8 cellular contexts compared by ENCODE assay signal in genomic region chr2:26035110-26035728, GRCh38. TPM values are rescaled to one million over a fixed set of nuclear protein-coding genes. Genes with fewer than 3 reads are reported as not detected.
DNase-seq lines count a peak whose midpoint lies in the region; ATAC-seq and TF ChIP-seq lines count a peak whose summit lies in the region.

No MANE protein-coding gene starts in this region.

- no peak for TF ChIP-seq CTCF in GM12864 (IDR thresholded peaks at IDR 0.05; ENCODE audit: low read depth, low read length, missing control alignments)
- TF ChIP-seq CTCF in Peyer's patch (IDR thresholded peaks at IDR 0.05) = no peak
- TF ChIP-seq CTCF in ovary (IDR thresholded peaks at IDR 0.05) = no peak

- intact Hi-C loops in ovary (cut with DNase I) = no loop called here

- H3K4me3 ChIP-seq in GM12864 (ENCODE audit: low read depth, low read length) (peak overlapping the region; percentile 62), Peyer's patch (peak overlapping the region; percentile 64 to 98 (median 78)), ovary (peak overlapping the region; percentile 87)

- ATAC-seq in HG03045 (IDR thresholded peaks at IDR 0.05; ENCODE audit: unreplicated experiment) = no peak

- H3K27ac ChIP-seq in Peyer's patch (peak overlapping the region; percentile 85 to 98 (median 91)), ovary (no peak overlapping the region)

- H3K9me3 ChIP-seq in Peyer's patch (no peaks in the 10 kb centered on the region), ovary (no peaks in the 10 kb centered on the region)

- TF ChIP-seq POLR2A in Peyer's patch (IDR thresholded peaks at IDR 0.05) (no peak), erythroblast (IDR thresholded peaks at IDR 0.05; ENCODE audit: low read length) (no peak), ovary (IDR thresholded peaks at IDR 0.05) (no peak)

- H3K27me3 ChIP-seq in Peyer's patch (no peaks in the 10 kb centered on the region), ovary (no peaks in the 10 kb centered on the region)

- no peak for TF ChIP-seq EP300 in ovary (IDR thresholded peaks at IDR 0.05)

- H3K4me1 ChIP-seq in Peyer's patch (peaks cover 0 to 38% (median 2%) of the 10 kb centered on the region in 4 donors), ovary (ENCODE audit: insufficient read depth) (peaks cover 13% of the 10 kb centered on the region)

- peaks cover 0 to 4% (median 0%) of the 10 kb centered on the region in 3 donors for H3K36me3 ChIP-seq in Peyer's patch
- H3K36me3 ChIP-seq in ovary = no peaks in the 10 kb centered on the region

- DNase-seq in GM12864 (ENCODE audit: low read depth) (no peak), Peyer's patch (no peak), erythroblast (lab: John Stamatoyannopoulos, UW) (peak; percentile 53 to 68), ovary (no peak), DMS79 (lab: John Stamatoyannopoulos, UW) (no peak), AML-193 (lab: John Stamatoyannopoulos, UW) (no peak), hepatic stellate cell (ENCODE audit: low spot score) (no peak)

- 3 to 5% (median 4%) methylated on average over 11 of the region's 11 CpGs for WGBS in ovary, 3 donors

RNA-seq across cellular contexts. Expression of gene RAB10, which starts 1.3 kb away (rescaled TPM):
- total RNA-seq in Peyer's patch (10 to 100 TPM; 61.9 to 95.6 (median 85.1) TPM), ovary (100 to 1,000 TPM in 2 of 7 donors, 10 to 100 TPM in 5; 65.0 to 109 (median 93.6) TPM)
- polyA plus RNA-seq in ovary = 100 to 1,000 TPM in 1 of 2 donors, 10 to 100 TPM in 1; 37.6 to 112 TPM

RNA-seq across cellular contexts. Expression of gene KIF3C, which starts 52.9 kb away (rescaled TPM):
- total RNA-seq in Peyer's patch (10 to 100 TPM in 1 of 4 donors, 1 to 10 TPM in 2, under 1 TPM in 1; 0.70 to 71.0 (median 3.2) TPM), ovary (10 to 100 TPM in 2 of 7 donors, 1 to 10 TPM in 5; 5.1 to 16.0 (median 8.1) TPM)
- polyA plus RNA-seq in ovary = 1 to 10 TPM; 7.8 to 9.0 TPM

Comparison
In these comparisons a context has a peak if more than half of its experiments do, and no peak if none do; other contexts are left out.
1. DNase-seq: peak in erythroblast (2 of 2); none in GM12864 (single experiment), Peyer's patch (0 of 3), ovary (0 of 5), DMS79 (single experiment), AML-193 (0 of 2) and hepatic stellate cell (single experiment).
2. H3K27ac ChIP-seq: peak in Peyer's patch (4 of 4); none in ovary (0 of 2).
3. Peak in every context shown above with its lines, with median percentiles within 50 percentile points of each other: H3K4me3 ChIP-seq.